8 cellular contexts compared by ENCODE assay signal in the genomic region with DNA sequence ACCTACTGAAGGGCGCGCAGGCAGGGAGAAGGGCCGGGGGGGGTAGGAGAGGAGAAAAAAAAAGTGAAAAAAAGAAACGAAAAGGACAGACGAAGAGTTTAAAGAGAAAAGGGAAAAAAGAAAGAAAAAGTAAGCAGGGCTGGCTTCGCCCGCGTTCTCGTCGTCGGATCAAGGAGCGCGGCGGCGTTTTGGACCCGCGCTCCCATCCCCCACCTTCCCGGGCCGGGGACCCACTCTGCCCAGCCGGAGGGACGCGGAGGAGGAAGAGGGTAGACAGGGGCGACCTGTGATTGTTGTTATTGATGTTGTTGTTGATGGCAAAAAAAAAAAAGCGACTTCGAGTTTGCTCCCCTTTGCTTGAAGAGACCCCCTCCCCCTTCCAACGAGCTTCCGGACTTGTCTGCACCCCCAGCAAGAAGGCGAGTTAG. TPM values are rescaled to one million over a fixed set of nuclear protein-coding genes. Genes with fewer than 3 reads are reported as not detected.
DNase-seq lines count a peak whose midpoint lies in the region; ATAC-seq, FAIRE-seq and TF ChIP-seq lines count a peak whose summit lies in the region.

No MANE protein-coding gene starts in this region.

- peak in 1 of 10 experiments; percentile 4 for DNase-seq in CD4-positive, alpha-beta T cell
- DNase-seq in GM12878 (ENCODE audit: low read depth, low spot score) (no peak), mesothelial cell of epicardium (ENCODE audit: low spot score in 2 of 2, unreplicated experiment in 2 of 2) (peak in 1 of 2 experiments; percentile 48), vagina (ENCODE audit: extremely low spot score in 2 of 2) (no peak), NCI-H187 (lab: John Stamatoyannopoulos, UW) (no peak), NOMO-1 treated with DMSO at 0.1 percent for 48 hours (lab: John Stamatoyannopoulos, UW; ENCODE audit: unreplicated experiment) (no peak)

- FAIRE-seq in GM12878 (lab: Jason Lieb, UNC), result no peak

- no peak overlapping the region for H3K27ac ChIP-seq in CD4-positive, alpha-beta T cell (ENCODE audit: low read depth, low read length)
- peak overlapping the region; percentile 82 for H3K27ac ChIP-seq in HUES48 (ENCODE audit: low read depth, low read length)
- peak overlapping the region; percentile 89 for H3K27ac ChIP-seq in GM12878 (ENCODE audit: control insufficient read depth, insufficient read depth)
- H3K27ac ChIP-seq in vagina, result peak overlapping the region; percentile 92

- H3K79me2 ChIP-seq in GM12878 (ENCODE audit: control insufficient read depth, insufficient read depth, low read length), result peaks cover 51% of the 10 kb centered on the region

- CTCF ChIA-PET in CD4-positive, alpha-beta T cell (lab: Charles Lee), result no interaction called here
- CTCF ChIA-PET in GM12878 (lab: Yijun Ruan, JAX), result interaction anchor here (1.1 to 1.7 kb wide), 2 partner anchors 8 to 1141 kb away, joined by 3 to 4 read pairs; no protein-coding TSS in a partner anchor

- in situ Hi-C loops in GM12878 (cut with MboI), result loop anchor here (25.0 kb wide), 1 partner anchor 409 kb away; no protein-coding TSS in a partner anchor

- BruUV-seq in GM12878 (replicated peaks; lab: Mats Ljungman, UMichigan), result TSS peak; percentile 47

- 0 out of 4 replicates have a peak, but pooled peaks have one; percentile 9 to 15 for TF ChIP-seq EP300 in GM12878 (IDR thresholded peaks at IDR 0.05; ENCODE audit: borderline replicate concordance in 1 of 2, control insufficient read depth in 1 of 2, low read depth in 2 of 2, low read length in 2 of 2)

- TF ChIP-seq RAD21 in GM12878 (IDR thresholded peaks at IDR 0.05; ENCODE audit: insufficient read depth, low read depth, low read length), result no peak

- peak overlapping the region; percentile 91 for H3K4me3 Mint-ChIP-seq in CD4-positive, alpha-beta T cell
- H3K4me3 Mint-ChIP-seq in mesothelial cell of epicardium, result peak overlapping the region; percentile 98

- peak overlapping the region; percentile 88 for H3K4me2 ChIP-seq in GM12878 (ENCODE audit: control insufficient read depth, insufficient read depth)

- H3K4me1 Mint-ChIP-seq in CD4-positive, alpha-beta T cell (ENCODE audit: low read depth), result peaks cover 32% of the 10 kb centered on the region
- peaks cover 25% of the 10 kb centered on the region for H3K4me1 Mint-ChIP-seq in mesothelial cell of epicardium

- intact Hi-C loops in CD4-positive, alpha-beta T cell (cut with DNase I, micrococcal nuclease), result loop anchor here in 1 of 2 experiments (2.0 to 10.0 kb wide), 3 partner anchors 329 to 1301 kb away; no protein-coding TSS in a partner anchor
- intact Hi-C loops in GM12878 (cut with micrococcal nuclease; ENCODE audit: unreplicated experiment), result loop anchor here (5.0 to 10.0 kb wide), 7 partner anchors 136 to 891 kb away; no protein-coding TSS in a partner anchor
- intact Hi-C loops in vagina (cut with DNase I), result loop anchor here (10.0 kb wide), 2 partner anchors 69 to 1041 kb away; no protein-coding TSS in a partner anchor

- peak overlapping the region; percentile 77 for H3K27ac Mint-ChIP-seq in CD4-positive, alpha-beta T cell
- H3K27ac Mint-ChIP-seq in mesothelial cell of epicardium, result peak overlapping the region; percentile 98

- H3K9ac ChIP-seq in HUES48 (ENCODE audit: low read depth, low read length) (peak overlapping the region; percentile 88), GM12878 (ENCODE audit: control insufficient read depth, insufficient read depth, low read length) (peak overlapping the region; percentile 90)

- peaks cover 7% of the 10 kb centered on the region for H3K36me3 Mint-ChIP-seq in CD4-positive, alpha-beta T cell (ENCODE audit: low read depth)
- H3K36me3 Mint-ChIP-seq in mesothelial cell of epicardium, result peaks cover 29% of the 10 kb centered on the region

- H3K9me3 ChIP-seq in CD4-positive, alpha-beta T cell (ENCODE audit: control insufficient read depth, low read length), result no peaks in the 10 kb centered on the region
- H3K9me3 ChIP-seq in HUES48 (ENCODE audit: control insufficient read depth, insufficient read depth, low read length) (no peaks in the 10 kb centered on the region), GM12878 (replicated peaks; ENCODE audit: control insufficient read depth, insufficient read depth, low read length) (no peaks in the 10 kb centered on the region), vagina (no peaks in the 10 kb centered on the region)

- TF ChIP-seq CTCF in CD4-positive, alpha-beta T cell (IDR thresholded peaks at IDR 0.05), result no peak
- TF ChIP-seq CTCF in GM12878 (IDR thresholded peaks at IDR 0.05 in 2 of 3, conservative IDR thresholded peaks at IDR 0.05 in 1 of 3; ENCODE audit: control insufficient read depth in 2 of 3, extremely low read depth in 1 of 3, insufficient read depth in 1 of 3, low read depth in 3 of 3, low read length in 3 of 3) (no peak), mesothelial cell of epicardium (IDR thresholded peaks at IDR 0.05; ENCODE audit: unreplicated experiment) (no peak), vagina (IDR thresholded peaks at IDR 0.05) (no peak)

- SMC1A ChIA-PET in GM12878 (lab: Charles Lee; ENCODE audit: uncharacterized antibody, unreplicated experiment), result interaction anchor here (1.0 kb wide), 1 partner anchor 9 kb away, joined by 4 read pairs; no protein-coding TSS in a partner anchor

- RAD21 ChIA-PET in GM12878 (lab: Charles Lee; ENCODE audit: unreplicated experiment), result interaction anchor here (0.6 to 7.0 kb wide), 7 partner anchors 8 to 1032 kb away, joined by 3 to 57 read pairs (median 3); no protein-coding TSS in a partner anchor

- 4% methylated on average over 21 of the region's 28 CpGs for WGBS in GM12878 (ENCODE audit: insufficient coverage, insufficient replicate concordance, low lambda C conversion rate, missing lambda C conversion rate)

- H3K9me3 Mint-ChIP-seq in CD4-positive, alpha-beta T cell, result no peaks in the 10 kb centered on the region
- H3K9me3 Mint-ChIP-seq in mesothelial cell of epicardium, result no peaks in the 10 kb centered on the region

- H3K27me3 ChIP-seq in CD4-positive, alpha-beta T cell (ENCODE audit: control insufficient read depth, insufficient read depth, low read length), result peaks cover 58% of the 10 kb centered on the region
- H3K27me3 ChIP-seq in HUES48 (ENCODE audit: control insufficient read depth, insufficient read depth, low read length) (no peaks in the 10 kb centered on the region), GM12878 (replicated peaks in 1 of 2; ENCODE audit: control insufficient read depth in 2 of 2, insufficient read depth in 2 of 2, low read length in 1 of 2) (no peaks in the 10 kb centered on the region), vagina (no peaks in the 10 kb centered on the region)

- no peaks in the 10 kb centered on the region for H4K20me1 ChIP-seq in GM12878 (ENCODE audit: control insufficient read depth, insufficient read depth)

- H3K36me3 ChIP-seq in HUES48 (ENCODE audit: control insufficient read depth, insufficient read depth, low read length) (peaks cover 16% of the 10 kb centered on the region), GM12878 (ENCODE audit: control insufficient read depth in 2 of 2, insufficient read depth in 2 of 2, low read length in 1 of 2) (no peaks in the 10 kb centered on the region), vagina (no peaks in the 10 kb centered on the region)

- H2AFZ ChIP-seq in GM12878 (ENCODE audit: control insufficient read depth, low read depth, low read length), result peak overlapping the region; percentile 90

- TF ChIP-seq POLR2A in GM12878 (IDR thresholded peaks at IDR 0.05; ENCODE audit: low read depth, low read length) (no peak), vagina (IDR thresholded peaks at IDR 0.05) (no peak)

- POLR2A ChIA-PET in CD4-positive, alpha-beta T cell (lab: Charles Lee), result interaction anchor here (1.2 to 6.3 kb wide), 3 partner anchors 552 to 1276 kb away, joined by 3 to 53 read pairs (median 3); no protein-coding TSS in a partner anchor
- POLR2A ChIA-PET in GM12878 (lab: Charles Lee), result interaction anchor here (0.6 kb wide), 1 partner anchor 1142 kb away, joined by 3 read pairs; no protein-coding TSS in a partner anchor

- peaks cover 61% of the 10 kb centered on the region for H3K27me3 Mint-ChIP-seq in CD4-positive, alpha-beta T cell
- H3K27me3 Mint-ChIP-seq in mesothelial cell of epicardium (ENCODE audit: low read depth), result no peaks in the 10 kb centered on the region

- H3K4me1 ChIP-seq in HUES48 (ENCODE audit: control insufficient read depth, insufficient read depth, low read length) (peaks cover 24% of the 10 kb centered on the region), GM12878 (ENCODE audit: control insufficient read depth, insufficient read depth, low read length) (0 out of 2 replicates have a peak, but pooled peaks cover 5% of the 10 kb centered on the region), vagina (peaks cover 26% of the 10 kb centered on the region)

- ATAC-seq in CD4-positive, alpha-beta T cell (ENCODE audit: poor library complexity), result no peak
- peak; percentile 1 for ATAC-seq in GM12878
- ATAC-seq in GM18517 (IDR thresholded peaks at IDR 0.05; ENCODE audit: unreplicated experiment), result no peak

- H3K4me3 ChIP-seq in HUES48 (ENCODE audit: low read depth, low read length), result peak overlapping the region; percentile 80
- peak overlapping the region; percentile 88 for H3K4me3 ChIP-seq in GM12878
- peak overlapping the region; percentile 75 to 79 for H3K4me3 ChIP-seq in vagina

TF ChIP-seq in GM12878, 131 proteins besides CTCF, POLR2A, EP300 and RAD21 (continues in another document):
- no peak for TF ChIP-seq ZNF207 (IDR thresholded peaks at IDR 0.05; ENCODE audit: borderline replicate concordance)

RNA-seq across cellular contexts. Expression of a gene that starts 2.4 kb away (rescaled TPM):
- total RNA-seq in CD4-positive, alpha-beta T cell, result 10 to 100 TPM; 22.1 to 22.6 TPM
- 29.1 and 31.1 TPM in 2 replicates for total RNA-seq in GM12878 (2013; cell fraction: nucleolus; rRNA removed)
- 22.8 and 24.2 TPM in 2 replicates for total RNA-seq in GM12878 (2014; rRNA removed)
- total RNA-seq in GM12878 (2014; rRNA removed; fragmentation: Illumina TruSeq; extraction: Trizol), result 20.9 and 22.0 TPM in 2 replicates
- total RNA-seq in GM12878 (2021), result 49.4 and 49.9 TPM in 2 replicates
- 6.2 TPM for polyA plus RNA-seq in GM12878 (2011; ENCODE audit: low read depth)
- polyA plus RNA-seq in GM12878 (2011; rRNA removed), result 16.8 and 16.9 TPM in 2 replicates
- 6.8 and 9.5 TPM in 2 replicates for polyA plus RNA-seq in GM12878 (2011; cell fraction: cytosol; rRNA removed)
- polyA plus RNA-seq in GM12878 (2011; cell fraction: nucleus; rRNA removed), result 13.9 and 18.1 TPM in 2 replicates
- polyA plus RNA-seq in GM12878 (2012), result 14.1 and 20.0 TPM in 2 replicates
- 19.8 and 23.7 TPM in 2 replicates for polyA plus RNA-seq in GM12878 (2014; fragmentation: Illumina TruSeq; extraction: Trizol)
- polyA plus RNA-seq in GM12878 (2014; fragmentation: Nextera tagmentation; extraction: Ambion mirVana), result 100 to 1,000 TPM in 1 of 2 experiments, 10 to 100 TPM in 1; 46.3 to 119 TPM
- 19.6 and 19.7 TPM in 2 replicates for polyA plus RNA-seq in GM12878 (2014; rRNA removed)
- 10 to 100 TPM; 30.2 to 32.3 TPM for polyA plus RNA-seq in GM12878 (2016; fragmentation: Nextera tagmentation; extraction: Ambion mirVana)
- 11.8 and 15.6 TPM in 2 replicates for polyA minus RNA-seq in GM12878 (2011; rRNA and poly(A)+ RNA removed)
- polyA minus RNA-seq in GM12878 (2011; cell fraction: cytosol; rRNA and poly(A)+ RNA removed), result 10.8 TPM in 2 replicates
- polyA minus RNA-seq in GM12878 (2011; cell fraction: nucleus; rRNA and poly(A)+ RNA removed), result 12.8 and 22.2 TPM in 2 replicates
- total RNA-seq in mesothelial cell of epicardium, result 221 to 224 TPM (median 223 TPM) in 3 replicates
- 11.5 TPM for total RNA-seq in vagina
